Comparison of ENCODE assay signal across 20 cellular contexts in the genomic region with DNA sequence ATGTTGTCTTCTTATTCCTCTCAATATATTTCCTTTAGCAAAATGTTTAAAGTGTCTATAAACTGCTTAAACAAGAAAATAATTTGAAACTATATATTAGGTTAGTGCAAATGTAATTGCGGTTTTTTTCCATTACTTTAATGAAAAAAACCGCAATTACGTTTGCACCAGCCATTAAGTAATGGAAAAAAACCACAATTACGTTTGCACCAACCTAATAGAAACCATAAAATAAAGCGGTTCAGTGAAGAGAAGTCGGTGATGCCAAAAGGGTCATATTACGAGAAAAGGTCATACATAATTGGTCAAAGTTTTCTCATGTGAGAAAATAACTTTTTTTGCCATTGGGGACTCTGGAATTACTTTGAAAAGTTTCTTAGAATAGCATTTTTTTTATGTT.
DNase-seq lines count a peak whose midpoint lies in the region; ATAC-seq, FAIRE-seq and TF ChIP-seq lines count a peak whose summit lies in the region.
"Had no signal": no experiment of that assay in that cellular context is flagged by ENCODE, and none has a peak within 500 bp of the region (broad histone marks: within the 10 kb centered on the region; RNA-seq: fewer than 3 reads in every experiment).

No MANE protein-coding gene starts in this region.

- H3K27ac ChIP-seq in HEK293 (ENCODE audit: extremely low read depth, low read depth, low read length) (no peak overlapping the region), GM12878 (ENCODE audit: control insufficient read depth, insufficient read depth) (no peak overlapping the region)
- H3K27ac ChIP-seq: BLaER1 treated with 17β-estradiol and CSF1 and Interleukin-3, amounts not matched to agents 10 nM and 100 nM; HL-60 had no signal

- H4K20me1 ChIP-seq in GM12878 (ENCODE audit: control insufficient read depth, insufficient read depth), result no peaks in the 10 kb centered on the region
- H4K20me1 ChIP-seq: BLaER1 treated with 17β-estradiol and CSF1 and Interleukin-3, amounts not matched to agents 10 nM and 100 nM had no signal

- no peak for ATAC-seq in GM12878
- no peak for ATAC-seq in HG02642 (IDR thresholded peaks at IDR 0.05; ENCODE audit: poor library complexity, unreplicated experiment)
- ATAC-seq in GM19463 (IDR thresholded peaks at IDR 0.05; ENCODE audit: unreplicated experiment), result no peak
- ATAC-seq: CD8-positive, alpha-beta T cell had no signal

- H2AFZ ChIP-seq in GM12878 (ENCODE audit: control insufficient read depth, low read depth, low read length), result no peak overlapping the region

- 18% methylated on average over 7 of the region's 7 CpGs for WGBS in GM12878 (ENCODE audit: insufficient coverage, insufficient replicate concordance, low lambda C conversion rate, missing lambda C conversion rate)

- BruUV-seq in GM12878 (replicated peaks; lab: Mats Ljungman, UMichigan), result no TSS peak

- FAIRE-seq in GM12878 (lab: Jason Lieb, UNC), result no peak
- FAIRE-seq: GM12891 had no signal

- TF ChIP-seq CTCF in HEK293 (tag by site-specific recombination; IDR thresholded peaks at IDR 0.05) (no peak), GM12878 (IDR thresholded peaks at IDR 0.05 in 2 of 3, conservative IDR thresholded peaks at IDR 0.05 in 1 of 3; ENCODE audit: control insufficient read depth in 2 of 3, extremely low read depth in 1 of 3, insufficient read depth in 1 of 3, low read depth in 3 of 3, low read length in 3 of 3) (no peak), foreskin fibroblast (IDR thresholded peaks at IDR 0.05; ENCODE audit: low read depth, low read length) (no peak)

- no peak for TF ChIP-seq EP300 in GM12878 (IDR thresholded peaks at IDR 0.05; ENCODE audit: borderline replicate concordance in 1 of 2, control insufficient read depth in 1 of 2, low read depth in 2 of 2, low read length in 2 of 2)

- no peak for TF ChIP-seq RAD21 in GM12878 (IDR thresholded peaks at IDR 0.05; ENCODE audit: insufficient read depth, low read depth, low read length)

- H3K27me3 ChIP-seq in GM12878 (replicated peaks in 1 of 2; ENCODE audit: control insufficient read depth in 2 of 2, insufficient read depth in 2 of 2, low read length in 1 of 2), result no peaks in the 10 kb centered on the region
- H3K27me3 ChIP-seq: BLaER1 treated with 17β-estradiol and CSF1 and Interleukin-3, amounts not matched to agents 10 nM and 100 nM had no signal

- intact Hi-C loops in GM12878 (cut with micrococcal nuclease; ENCODE audit: unreplicated experiment), result no loop called here

- no peaks in the 10 kb centered on the region for H3K79me2 ChIP-seq in GM12878 (ENCODE audit: control insufficient read depth, insufficient read depth, low read length)

- H3K36me3 ChIP-seq in HEK293 (ENCODE audit: control insufficient read depth in 2 of 2, insufficient read depth in 1 of 2, low read length in 2 of 2) (no peaks in the 10 kb centered on the region), GM12878 (ENCODE audit: control insufficient read depth in 2 of 2, insufficient read depth in 2 of 2, low read length in 1 of 2) (no peaks in the 10 kb centered on the region)
- H3K36me3 ChIP-seq: BLaER1 treated with 17β-estradiol and CSF1 and Interleukin-3, amounts not matched to agents 10 nM and 100 nM had no signal

- H3K9ac ChIP-seq in GM12878 (ENCODE audit: control insufficient read depth, insufficient read depth, low read length), result no peak overlapping the region
- H3K9ac ChIP-seq: BLaER1 treated with 17β-estradiol and CSF1 and Interleukin-3, amounts not matched to agents 10 nM and 100 nM had no signal

- peaks cover 8% of the 10 kb centered on the region for H3K4me1 ChIP-seq in HEK293 (ENCODE audit: control insufficient read depth, insufficient read depth, low read length)
- no peaks in the 10 kb centered on the region for H3K4me1 ChIP-seq in GM12878 (ENCODE audit: control insufficient read depth, insufficient read depth, low read length)
- H3K4me1 ChIP-seq: BLaER1 treated with 17β-estradiol and CSF1 and Interleukin-3, amounts not matched to agents 10 nM and 100 nM had no signal

- RAD21 ChIA-PET in GM12878 (lab: Charles Lee; ENCODE audit: unreplicated experiment), result no interaction called here

- in situ Hi-C loops in GM12878 (cut with MboI), result no loop called here

- CTCF ChIA-PET in HEK293 (lab: Yijun Ruan, JAX) (no interaction called here), GM12878 (lab: Yijun Ruan, JAX) (no interaction called here)

- TF ChIP-seq POLR2A in GM12878 (IDR thresholded peaks at IDR 0.05; ENCODE audit: low read depth, low read length), result no peak

- POLR2A ChIA-PET in HEK293 (lab: Yijun Ruan, JAX) (no interaction called here), GM12878 (lab: Charles Lee) (no interaction called here)

- DNase-seq in COLO829 (ENCODE audit: low spot score) (peak; percentile 0), RPMI7951 (ENCODE audit: low read depth) (peak; percentile 1), GM12878 (ENCODE audit: low read depth, low spot score) (no peak), NCI-H1105 treated with DMSO at 0.1 percent for 48 hours (lab: John Stamatoyannopoulos, UW) (no peak), foreskin fibroblast (no peak)
- DNase-seq: 8988T; CD8-positive, alpha-beta T cell; COR-L47; DMS 273 treated with DMSO at 0.1 percent for 48 hours; DMS53; DND-41; EL; GOT3; H9 had no signal

- H3K4me2 ChIP-seq in GM12878 (ENCODE audit: control insufficient read depth, insufficient read depth), result no peak overlapping the region
- H3K4me2 ChIP-seq: BLaER1 treated with 17β-estradiol and CSF1 and Interleukin-3, amounts not matched to agents 10 nM and 100 nM had no signal

- SMC1A ChIA-PET in GM12878 (lab: Charles Lee; ENCODE audit: uncharacterized antibody, unreplicated experiment), result no interaction called here

- H3K9me3 ChIP-seq in HEK293 (ENCODE audit: control insufficient read depth, insufficient read depth, low read depth, low read length), result no peaks in the 10 kb centered on the region
- H3K9me3 ChIP-seq in GM12878 (replicated peaks; ENCODE audit: control insufficient read depth, insufficient read depth, low read length), result no peaks in the 10 kb centered on the region

- H3K4me3 ChIP-seq in HEK293 (ENCODE audit: low read depth, low read length) (no peak overlapping the region), GM12878 (no peak overlapping the region), foreskin fibroblast (ENCODE audit: low read depth in 1 of 2, low read length in 2 of 2) (no peak overlapping the region)
- H3K4me3 ChIP-seq: BLaER1 treated with 17β-estradiol and CSF1 and Interleukin-3, amounts not matched to agents 10 nM and 100 nM had no signal

TF ChIP-seq in HEK293, 187 proteins besides CTCF, POLR2A, EP300 and RAD21 (continues in another document):
- TF ChIP-seq ZNF654 (tag by site-specific recombination; IDR thresholded peaks at IDR 0.05; ENCODE audit: low read depth) (no peak), KLF10 (tag by site-specific recombination; IDR thresholded peaks at IDR 0.05) (peak; percentile 80), ZNF221 (tag by site-specific recombination; IDR thresholded peaks at IDR 0.05; ENCODE audit: borderline replicate concordance) (no peak), ZNF292 (tag by site-specific recombination; IDR thresholded peaks at IDR 0.05; ENCODE audit: borderline replicate concordance, low read depth) (no peak), ZNF600 (tag by site-specific recombination; IDR thresholded peaks at IDR 0.05) (no peak), KLF9 (tag by site-specific recombination; IDR thresholded peaks at IDR 0.05; ENCODE audit: low read depth) (no peak), SETDB1 (IDR thresholded peaks at IDR 0.05; ENCODE audit: insufficient read length, low read length) (no peak), TCF7L2 (IDR thresholded peaks at IDR 0.05; ENCODE audit: borderline replicate concordance, low read depth, low read length) (no peak), ZNF510 (tag by site-specific recombination; IDR thresholded peaks at IDR 0.05; ENCODE audit: insufficient replicate concordance) (no peak), ZBTB20 (tag by site-specific recombination; IDR thresholded peaks at IDR 0.05) (no peak)
- TF ChIP-seq, protein P1, sequence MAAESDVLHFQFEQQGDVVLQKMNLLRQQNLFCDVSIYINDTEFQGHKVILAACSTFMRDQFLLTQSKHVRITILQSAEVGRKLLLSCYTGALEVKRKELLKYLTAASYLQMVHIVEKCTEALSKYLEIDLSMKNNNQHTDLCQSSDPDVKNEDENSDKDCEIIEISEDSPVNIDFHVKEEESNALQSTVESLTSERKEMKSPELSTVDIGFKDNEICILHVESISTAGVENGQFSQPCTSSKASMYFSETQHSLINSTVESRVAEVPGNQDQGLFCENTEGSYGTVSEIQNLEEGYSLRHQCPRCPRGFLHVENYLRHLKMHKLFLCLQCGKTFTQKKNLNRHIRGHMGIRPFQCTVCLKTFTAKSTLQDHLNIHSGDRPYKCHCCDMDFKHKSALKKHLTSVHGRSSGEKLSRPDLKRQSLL (tag by site-specific recombination; IDR thresholded peaks at IDR 0.05), result no peak; the same call in 1 of the 2 replicates

TF ChIP-seq in GM12878, 131 proteins besides CTCF, POLR2A, EP300 and RAD21:
- TF ChIP-seq BRCA1 (IDR thresholded peaks at IDR 0.05; ENCODE audit: low read depth, low read length) (no peak), MTA2 (IDR thresholded peaks at IDR 0.05; ENCODE audit: low read depth) (peak; percentile 27; the same call in 1 of the 2 replicates), CREB1 (IDR thresholded peaks at IDR 0.05; ENCODE audit: low read depth) (no peak), NR2F1 (conservative IDR thresholded peaks at IDR 0.05) (peak; percentile 72), CHD1 (IDR thresholded peaks at IDR 0.05; ENCODE audit: low read depth, low read length) (no peak)

Comparison
In these comparisons a context has a peak if more than half of its experiments do, and no peak if none do; other contexts are left out.
1. DNase-seq: peak in COLO829 (single experiment) and RPMI7951 (single experiment); none in GM12878 (single experiment), NCI-H1105 treated with DMSO at 0.1 percent for 48 hours (single experiment) and foreskin fibroblast (0 of 2).